Comparison of ENCODE assay signal across 8 cellular contexts in the genomic region with DNA sequence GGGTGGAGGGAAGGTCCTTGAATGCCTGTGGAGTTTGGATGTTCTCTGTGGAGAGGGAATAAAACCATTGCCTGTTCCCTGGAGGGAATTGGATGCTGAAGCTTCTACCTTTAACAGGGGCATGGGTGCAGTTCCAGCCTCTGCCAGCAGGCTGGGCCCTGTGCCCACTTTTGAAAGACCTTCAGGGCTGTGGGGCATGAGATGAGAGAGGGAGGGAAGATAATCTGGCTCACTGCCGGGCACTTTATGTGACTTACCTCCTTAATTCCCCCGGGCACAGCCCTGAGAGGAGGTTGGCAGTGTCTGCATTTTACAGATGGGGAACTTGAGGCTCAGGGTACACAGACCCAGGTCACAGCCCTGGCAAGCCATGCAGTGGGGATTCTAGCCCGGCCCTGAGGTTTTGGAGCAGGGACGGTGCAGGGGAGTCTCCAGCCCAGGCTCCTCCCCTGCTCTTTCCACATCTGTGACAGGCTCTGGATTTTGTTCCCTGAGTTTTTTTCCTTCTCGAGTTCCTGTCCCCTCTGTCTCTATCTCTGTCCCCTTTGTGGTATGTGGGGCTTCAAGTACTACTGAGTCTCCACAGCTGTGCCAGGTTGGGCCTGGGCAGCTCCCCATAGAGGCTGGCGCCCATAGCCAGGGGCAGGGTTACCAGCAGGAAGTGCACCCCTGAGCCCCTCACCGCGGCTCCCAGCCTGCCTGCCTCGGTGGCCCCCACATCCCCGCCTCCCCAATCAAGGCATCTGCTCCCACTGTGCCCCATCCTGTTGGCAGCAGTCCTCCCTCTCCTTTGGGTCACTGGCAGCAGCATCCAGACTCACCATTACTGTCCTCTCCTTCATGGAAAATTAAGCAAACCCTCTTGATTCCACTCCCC. TPM values are rescaled to one million over a fixed set of nuclear protein-coding genes. Genes with fewer than 3 reads are reported as not detected.
A peak's percentile ranks its signal among the peaks of the same experiment; 100 is the strongest.
DNase-seq lines count a peak whose midpoint lies in the region; ATAC-seq and TF ChIP-seq lines count a peak whose summit lies in the region.

No MANE protein-coding gene starts in this region.

- H3K4me3 Mint-ChIP-seq in T-helper 1 cell treated with Interleukin-12 subunit alpha and Interleukin-12 subunit beta and Interleukin-4 antibody, amounts not matched to agents 30 μg/mL and 1 μg/mL, for 36 hours = no peak overlapping the region

- H3K27me3 Mint-ChIP-seq in T-helper 1 cell treated with Interleukin-12 subunit alpha and Interleukin-12 subunit beta and Interleukin-4 antibody, amounts not matched to agents 30 μg/mL and 1 μg/mL, for 36 hours (ENCODE audit: low read depth) = no peaks in the 10 kb centered on the region

- intact Hi-C loops in left ventricle myocardium superior (cut with micrococcal nuclease) = no loop called here

- peak; percentile 100 for TF ChIP-seq CTCF in retinal pigment epithelial cell (conservative IDR thresholded peaks at IDR 0.05; ENCODE audit: low read depth, low read length)

- no peaks in the 10 kb centered on the region for H3K9me3 Mint-ChIP-seq in T-helper 1 cell treated with Interleukin-12 subunit alpha and Interleukin-12 subunit beta and Interleukin-4 antibody, amounts not matched to agents 30 μg/mL and 1 μg/mL, for 36 hours

- H3K36me3 Mint-ChIP-seq in T-helper 1 cell treated with Interleukin-12 subunit alpha and Interleukin-12 subunit beta and Interleukin-4 antibody, amounts not matched to agents 30 μg/mL and 1 μg/mL, for 36 hours (ENCODE audit: low read depth) = no peaks in the 10 kb centered on the region

- peak; percentile 89 for DNase-seq in COLO668 (lab: John Stamatoyannopoulos, UW; ENCODE audit: unreplicated experiment)
- peak; percentile 69 for DNase-seq in H4 (ENCODE audit: low spot score)
- DNase-seq in NCI-H1694 (lab: John Stamatoyannopoulos, UW) = peak; percentile 89
- DNase-seq in amniotic epithelial cell (ENCODE audit: low read depth) = peak; percentile 74
- DNase-seq in left ventricle myocardium superior = peak; percentile 87
- DNase-seq in retinal pigment epithelial cell (ENCODE audit: low read depth) = peak; percentile 33

- ATAC-seq in left ventricle myocardium superior = peak; percentile 91
- no peak for ATAC-seq in GM18858 (IDR thresholded peaks at IDR 0.05; ENCODE audit: unreplicated experiment)

- no peak overlapping the region for H3K4me3 ChIP-seq in retinal pigment epithelial cell (ENCODE audit: low read length)

- peaks cover 12% of the 10 kb centered on the region for H3K4me1 Mint-ChIP-seq in T-helper 1 cell treated with Interleukin-12 subunit alpha and Interleukin-12 subunit beta and Interleukin-4 antibody, amounts not matched to agents 30 μg/mL and 1 μg/mL, for 36 hours (ENCODE audit: low read depth)

- H3K27ac Mint-ChIP-seq in T-helper 1 cell treated with Interleukin-12 subunit alpha and Interleukin-12 subunit beta and Interleukin-4 antibody, amounts not matched to agents 30 μg/mL and 1 μg/mL, for 36 hours = peak overlapping the region; percentile 66

RNA-seq across cellular contexts. Expression of a gene that starts 14.0 kb away (rescaled TPM):
- 0.75 and 2.6 TPM in 2 replicates for total RNA-seq in H4 (2014; rRNA removed; shearing (Covaris generic))
- 5.7 TPM for total RNA-seq in left ventricle myocardium superior

RNA-seq across cellular contexts. Expression of a gene that starts 27.7 kb away (rescaled TPM):
- 32.8 and 45.9 TPM in 2 replicates for total RNA-seq in H4 (2014; rRNA removed; shearing (Covaris generic))
- total RNA-seq in left ventricle myocardium superior = 25.8 TPM

RNA-seq across cellular contexts. Expression of a gene that starts 56.1 kb away (rescaled TPM):
- total RNA-seq in H4 (2014; rRNA removed; shearing (Covaris generic)) = 78.6 and 83.9 TPM in 2 replicates
- 25.5 TPM for total RNA-seq in left ventricle myocardium superior

Comparison
In these comparisons a context has a peak if more than half of its experiments do, and no peak if none do; other contexts are left out.
1. DNase-seq: peak in every context shown above with its lines; median percentile 89 in COLO668; 89 in NCI-H1694; 87 in left ventricle myocardium superior; 74 in amniotic epithelial cell; 69 in H4; 33 in retinal pigment epithelial cell.